In the genomic region with DNA sequence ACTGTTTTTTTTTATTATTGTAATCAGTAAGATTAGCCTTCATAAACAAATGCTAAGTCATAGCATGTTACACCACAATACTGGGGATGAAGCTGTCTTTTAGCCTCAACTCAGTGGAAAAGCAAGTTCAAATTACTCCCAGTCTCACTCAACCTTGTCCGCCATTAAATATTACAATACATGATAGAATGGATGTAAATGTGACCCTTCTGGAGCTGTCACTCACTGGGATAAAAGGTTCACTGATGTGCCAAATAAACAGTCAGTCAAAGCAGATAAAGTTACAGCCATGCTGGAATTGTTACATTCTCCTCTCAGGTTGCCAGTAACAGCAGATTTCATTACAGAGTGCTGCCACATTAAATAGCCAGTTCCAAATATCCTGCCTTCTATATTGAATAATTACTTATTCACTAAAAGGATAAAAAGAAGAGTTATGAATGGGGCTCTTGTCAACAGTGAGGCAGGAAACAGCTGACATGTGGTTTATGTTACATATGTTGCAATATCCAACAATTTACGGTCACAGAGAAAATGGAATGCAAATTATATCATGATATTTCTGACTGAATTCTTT, we compare ENCODE assay signal across 9 cellular contexts. TPM values are rescaled to one million over a fixed set of nuclear protein-coding genes. Genes with fewer than 3 reads are reported as not detected.
DNase-seq lines count a peak whose midpoint lies in the region; TF ChIP-seq lines count a peak whose summit lies in the region.
"Had no signal": no experiment of that assay in that cellular context is flagged by ENCODE, and none has a peak within 500 bp of the region (broad histone marks: within the 10 kb centered on the region; RNA-seq: fewer than 3 reads in every experiment).

No MANE protein-coding gene starts in this region.

- no peaks in the 10 kb centered on the region for H3K9me3 ChIP-seq in fibroblast of lung (ENCODE audit: control insufficient read depth, insufficient read depth, low read depth, low read length)

- no peaks in the 10 kb centered on the region for H3K79me2 ChIP-seq in fibroblast of lung (ENCODE audit: control insufficient read depth, insufficient read depth, low read length)

- peak overlapping the region; percentile 30 for H3K27ac ChIP-seq in fibroblast of lung (ENCODE audit: insufficient read depth, low read length)

- TF ChIP-seq CTCF in fibroblast of lung (conservative IDR thresholded peaks at IDR 0.05 in 1 of 2, IDR thresholded peaks at IDR 0.05 in 1 of 2; ENCODE audit: low read depth in 1 of 2, low read length in 2 of 2) = no peak

- peaks cover 8% of the 10 kb centered on the region for H3K4me1 ChIP-seq in fibroblast of lung (ENCODE audit: control insufficient read depth, extremely low read depth, insufficient read depth, low read length)

- peak overlapping the region in 1 of 4 experiments; percentile 10 for H3K4me3 ChIP-seq in fibroblast of lung (replicated peaks in 1 of 4; ENCODE audit: control extremely low read depth in 1 of 4, insufficient read depth in 1 of 4, low read depth in 3 of 4, low read length in 4 of 4)

- no peak overlapping the region for H3K9ac ChIP-seq in fibroblast of lung (ENCODE audit: insufficient read depth, low read length)

- peak; percentile 4 for DNase-seq in AG08395 (ENCODE audit: low spot score)
- DNase-seq in KG1 (lab: John Stamatoyannopoulos, UW) = peak; percentile 10
- peak; percentile 68 for DNase-seq in NCI-H748 treated with DMSO at 0.1 percent for 48 hours (lab: John Stamatoyannopoulos, UW)
- peak; percentile 62 to 79 for DNase-seq in fibroblast of lung (ENCODE audit: low read depth in 2 of 2)
- DNase-seq in activated naive CD4-positive, alpha-beta T cell treated with anti-CD3 and anti-CD28 coated beads, Interleukin-2, amount 50 U/mL, for 16 hours = no peak
- DNase-seq in effector CD4-positive, alpha-beta T cell = no peak
- DNase-seq in activated T-cell treated with anti-CD3 and anti-CD28 coated beads for 4 hours = no peak
- no peak for DNase-seq in posterior vena cava (ENCODE audit: low spot score)
- DNase-seq: C1 segment of cervical spinal cord had no signal

- no peaks in the 10 kb centered on the region for H3K36me3 ChIP-seq in fibroblast of lung (ENCODE audit: control insufficient read depth, insufficient read depth, low read length)

- intact Hi-C loops in posterior vena cava (cut with DNase I) = no loop called here

- no peak overlapping the region for H2AFZ ChIP-seq in fibroblast of lung (ENCODE audit: low read length)

- no peak overlapping the region for H3K4me2 ChIP-seq in fibroblast of lung (ENCODE audit: extremely low read depth, insufficient read depth, low read length)

- no peaks in the 10 kb centered on the region for H3K27me3 ChIP-seq in fibroblast of lung (ENCODE audit: control insufficient read depth, insufficient read depth, low read length)

- no peaks in the 10 kb centered on the region for H4K20me1 ChIP-seq in fibroblast of lung (ENCODE audit: control insufficient read depth, extremely low read depth, insufficient read depth, low read length)

RNA-seq across cellular contexts. Expression of gene BRIP1, which starts 53.4 kb away (rescaled TPM):
- total RNA-seq in fibroblast of lung = 2.6 and 4.0 TPM in 2 replicates
- polyA plus RNA-seq in fibroblast of lung = 6.6 and 8.1 TPM in 2 replicates
- 3.7 and 4.7 TPM in 2 replicates for polyA plus RNA-seq in fibroblast of lung (2012)
- 1.3 and 1.6 TPM in 2 replicates for polyA minus RNA-seq in fibroblast of lung (ENCODE audit: low replicate concordance)
- total RNA-seq in posterior vena cava = under 1 TPM; 0.43 to 0.69 TPM

Comparison
In these comparisons a context has a peak if more than half of its experiments do, and no peak if none do; other contexts are left out.
1. DNase-seq: peak in AG08395 (single experiment), KG1 (single experiment), NCI-H748 treated with DMSO at 0.1 percent for 48 hours (single experiment) and fibroblast of lung (2 of 2); none in activated naive CD4-positive, alpha-beta T cell treated with anti-CD3 and anti-CD28 coated beads, Interleukin-2, amount 50 U/mL, for 16 hours (single experiment), effector CD4-positive, alpha-beta T cell (single experiment), activated T-cell treated with anti-CD3 and anti-CD28 coated beads for 4 hours (single experiment) and posterior vena cava (single experiment).